Comparison of ENCODE assay signal across 1 cellular context in the genomic region with DNA sequence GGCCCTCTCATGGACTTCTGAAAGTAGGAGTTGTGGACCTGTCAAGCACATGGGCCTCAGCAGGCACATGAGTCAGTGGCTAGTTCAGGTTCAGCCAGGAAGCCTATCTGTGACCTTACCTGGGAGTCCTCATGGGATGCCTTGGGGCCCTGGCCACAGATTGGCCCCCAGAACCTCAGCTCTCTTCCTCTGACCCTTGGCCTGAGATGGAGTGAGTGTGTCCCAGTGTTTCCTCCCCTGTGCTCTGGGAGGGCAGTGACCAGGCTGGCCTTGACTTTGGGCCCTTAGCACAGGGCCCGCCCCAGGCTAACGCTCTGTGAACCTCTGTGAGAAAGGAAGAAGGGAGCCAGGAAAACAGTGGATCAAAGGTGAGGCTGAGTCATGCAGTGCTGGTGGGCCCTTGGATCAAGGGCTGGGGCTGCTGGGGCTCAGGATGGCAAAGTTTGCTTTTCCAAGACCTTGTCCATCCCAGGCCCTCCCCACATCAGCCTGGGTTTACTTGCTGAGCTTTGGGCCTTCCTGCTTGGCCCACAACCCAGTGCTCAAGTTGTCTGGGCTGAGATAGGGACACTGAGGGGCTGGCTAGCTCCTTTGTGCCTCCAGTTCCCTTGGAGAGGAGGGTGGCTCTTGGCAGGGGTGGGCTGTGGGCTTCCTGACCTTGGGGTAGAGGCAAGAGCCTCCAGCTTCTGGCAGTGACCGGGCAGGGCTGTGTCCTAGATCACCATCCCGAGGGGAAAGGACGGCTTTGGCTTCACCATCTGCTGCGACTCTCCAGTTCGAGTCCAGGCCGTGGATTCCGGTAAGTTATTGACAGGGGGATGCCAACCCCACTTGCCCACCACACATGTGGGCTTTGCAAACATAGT.
TF ChIP-seq lines count a peak whose summit lies in the region.

No MANE protein-coding gene starts in this region.

TF ChIP-seq in HepG2, 621 proteins besides CTCF, POLR2A, EP300 and RAD21 (continued from another document and continues in another):
- TF ChIP-seq, protein P1, sequence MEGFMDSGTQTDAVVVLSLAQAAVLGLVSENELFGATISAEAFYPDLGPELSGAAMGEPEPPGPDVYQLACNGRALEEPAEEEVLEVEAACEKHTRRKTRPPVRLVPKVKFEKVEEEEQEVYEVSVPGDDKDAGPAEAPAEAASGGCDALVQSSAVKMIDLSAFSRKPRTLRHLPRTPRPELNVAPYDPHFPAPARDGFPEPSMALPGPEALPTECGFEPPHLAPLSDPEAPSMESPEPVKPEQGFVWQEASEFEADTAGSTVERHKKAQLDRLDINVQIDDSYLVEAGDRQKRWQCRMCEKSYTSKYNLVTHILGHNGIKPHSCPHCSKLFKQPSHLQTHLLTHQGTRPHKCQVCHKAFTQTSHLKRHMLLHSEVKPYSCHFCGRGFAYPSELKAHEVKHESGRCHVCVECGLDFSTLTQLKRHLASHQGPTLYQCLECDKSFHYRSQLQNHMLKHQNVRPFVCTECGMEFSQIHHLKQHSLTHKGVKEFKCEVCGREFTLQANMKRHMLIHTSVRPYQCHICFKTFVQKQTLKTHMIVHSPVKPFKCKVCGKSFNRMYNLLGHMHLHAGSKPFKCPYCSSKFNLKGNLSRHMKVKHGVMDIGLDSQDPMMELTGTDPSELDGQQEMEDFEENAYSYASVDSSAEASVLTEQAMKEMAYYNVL (CRISPR knock-in tag; IDR thresholded peaks at IDR 0.05; ENCODE audit: borderline replicate concordance), result peak; percentile 100
- TF ChIP-seq MAF1 (CRISPR knock-in tag; IDR thresholded peaks at IDR 0.05; ENCODE audit: borderline replicate concordance), result 0 out of 2 replicates have a peak, but pooled peaks have one; percentile 56
- TF ChIP-seq THYN1 (CRISPR knock-in tag; IDR thresholded peaks at IDR 0.05; ENCODE audit: borderline replicate concordance, low read depth), result no peak
- peak; percentile 41; the same call in 1 of the 2 replicates for TF ChIP-seq ZNF335 (CRISPR knock-in tag; IDR thresholded peaks at IDR 0.05)
- no peak for TF ChIP-seq TAF15 (IDR thresholded peaks at IDR 0.05; ENCODE audit: low read depth, low read length, poor library complexity, severe bottlenecking)
- TF ChIP-seq ELF1 (CRISPR knock-in tag; IDR thresholded peaks at IDR 0.05), result peak; percentile 84
- TF ChIP-seq ZNF567 (CRISPR knock-in tag; IDR thresholded peaks at IDR 0.05; ENCODE audit: borderline replicate concordance), result peak; percentile 64
- TF ChIP-seq, protein P2, sequence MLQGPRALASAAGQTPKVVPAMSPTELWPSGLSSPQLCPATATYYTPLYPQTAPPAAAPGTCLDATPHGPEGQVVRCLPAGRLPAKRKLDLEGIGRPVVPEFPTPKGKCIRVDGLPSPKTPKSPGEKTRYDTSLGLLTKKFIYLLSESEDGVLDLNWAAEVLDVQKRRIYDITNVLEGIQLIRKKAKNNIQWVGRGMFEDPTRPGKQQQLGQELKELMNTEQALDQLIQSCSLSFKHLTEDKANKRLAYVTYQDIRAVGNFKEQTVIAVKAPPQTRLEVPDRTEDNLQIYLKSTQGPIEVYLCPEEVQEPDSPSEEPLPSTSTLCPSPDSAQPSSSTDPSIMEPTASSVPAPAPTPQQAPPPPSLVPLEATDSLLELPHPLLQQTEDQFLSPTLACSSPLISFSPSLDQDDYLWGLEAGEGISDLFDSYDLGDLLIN (CRISPR knock-in tag; IDR thresholded peaks at IDR 0.05; ENCODE audit: borderline replicate concordance), result no peak
- peak; percentile 94 for TF ChIP-seq ZNF121 (CRISPR knock-in tag; IDR thresholded peaks at IDR 0.05)
- no peak for TF ChIP-seq TCF12 (IDR thresholded peaks at IDR 0.05)
- TF ChIP-seq TCF12 (CRISPR knock-in tag; IDR thresholded peaks at IDR 0.05), result 0 out of 2 replicates have a peak, but pooled peaks have one; percentile 65
- TF ChIP-seq HHEX (CRISPR knock-in tag; IDR thresholded peaks at IDR 0.05), result peak; percentile 41; the same call in 1 of the 2 replicates
- TF ChIP-seq, protein P3, sequence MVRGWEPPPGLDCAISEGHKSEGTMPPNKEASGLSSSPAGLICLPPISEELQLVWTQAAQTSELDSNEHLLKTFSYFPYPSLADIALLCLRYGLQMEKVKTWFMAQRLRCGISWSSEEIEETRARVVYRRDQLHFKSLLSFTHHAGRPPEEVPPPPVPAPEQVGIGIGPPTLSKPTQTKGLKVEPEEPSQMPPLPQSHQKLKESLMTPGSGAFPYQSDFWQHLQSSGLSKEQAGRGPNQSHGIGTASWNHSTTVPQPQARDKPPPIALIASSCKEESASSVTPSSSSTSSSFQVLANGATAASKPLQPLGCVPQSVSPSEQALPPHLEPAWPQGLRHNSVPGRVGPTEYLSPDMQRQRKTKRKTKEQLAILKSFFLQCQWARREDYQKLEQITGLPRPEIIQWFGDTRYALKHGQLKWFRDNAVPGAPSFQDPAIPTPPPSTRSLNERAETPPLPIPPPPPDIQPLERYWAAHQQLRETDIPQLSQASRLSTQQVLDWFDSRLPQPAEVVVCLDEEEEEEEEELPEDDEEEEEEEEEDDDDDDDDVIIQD (CRISPR knock-in tag; IDR thresholded peaks at IDR 0.05; ENCODE audit: low read depth), result peak; percentile 78; the same call in 1 of the 2 replicates
- no peak for TF ChIP-seq SCMH1 (CRISPR knock-in tag; IDR thresholded peaks at IDR 0.05; ENCODE audit: borderline replicate concordance)
- no peak for TF ChIP-seq CENPX (CRISPR knock-in tag; IDR thresholded peaks at IDR 0.05)
- no peak for TF ChIP-seq PTBP1 (IDR thresholded peaks at IDR 0.05; ENCODE audit: low read depth, low read length, poor library complexity, severe bottlenecking)
- peak; percentile 40 for TF ChIP-seq CBX1 (IDR thresholded peaks at IDR 0.05; ENCODE audit: low read depth)
- TF ChIP-seq ZNF501 (CRISPR knock-in tag; IDR thresholded peaks at IDR 0.05), result peak; percentile 89
- TF ChIP-seq, protein P4, sequence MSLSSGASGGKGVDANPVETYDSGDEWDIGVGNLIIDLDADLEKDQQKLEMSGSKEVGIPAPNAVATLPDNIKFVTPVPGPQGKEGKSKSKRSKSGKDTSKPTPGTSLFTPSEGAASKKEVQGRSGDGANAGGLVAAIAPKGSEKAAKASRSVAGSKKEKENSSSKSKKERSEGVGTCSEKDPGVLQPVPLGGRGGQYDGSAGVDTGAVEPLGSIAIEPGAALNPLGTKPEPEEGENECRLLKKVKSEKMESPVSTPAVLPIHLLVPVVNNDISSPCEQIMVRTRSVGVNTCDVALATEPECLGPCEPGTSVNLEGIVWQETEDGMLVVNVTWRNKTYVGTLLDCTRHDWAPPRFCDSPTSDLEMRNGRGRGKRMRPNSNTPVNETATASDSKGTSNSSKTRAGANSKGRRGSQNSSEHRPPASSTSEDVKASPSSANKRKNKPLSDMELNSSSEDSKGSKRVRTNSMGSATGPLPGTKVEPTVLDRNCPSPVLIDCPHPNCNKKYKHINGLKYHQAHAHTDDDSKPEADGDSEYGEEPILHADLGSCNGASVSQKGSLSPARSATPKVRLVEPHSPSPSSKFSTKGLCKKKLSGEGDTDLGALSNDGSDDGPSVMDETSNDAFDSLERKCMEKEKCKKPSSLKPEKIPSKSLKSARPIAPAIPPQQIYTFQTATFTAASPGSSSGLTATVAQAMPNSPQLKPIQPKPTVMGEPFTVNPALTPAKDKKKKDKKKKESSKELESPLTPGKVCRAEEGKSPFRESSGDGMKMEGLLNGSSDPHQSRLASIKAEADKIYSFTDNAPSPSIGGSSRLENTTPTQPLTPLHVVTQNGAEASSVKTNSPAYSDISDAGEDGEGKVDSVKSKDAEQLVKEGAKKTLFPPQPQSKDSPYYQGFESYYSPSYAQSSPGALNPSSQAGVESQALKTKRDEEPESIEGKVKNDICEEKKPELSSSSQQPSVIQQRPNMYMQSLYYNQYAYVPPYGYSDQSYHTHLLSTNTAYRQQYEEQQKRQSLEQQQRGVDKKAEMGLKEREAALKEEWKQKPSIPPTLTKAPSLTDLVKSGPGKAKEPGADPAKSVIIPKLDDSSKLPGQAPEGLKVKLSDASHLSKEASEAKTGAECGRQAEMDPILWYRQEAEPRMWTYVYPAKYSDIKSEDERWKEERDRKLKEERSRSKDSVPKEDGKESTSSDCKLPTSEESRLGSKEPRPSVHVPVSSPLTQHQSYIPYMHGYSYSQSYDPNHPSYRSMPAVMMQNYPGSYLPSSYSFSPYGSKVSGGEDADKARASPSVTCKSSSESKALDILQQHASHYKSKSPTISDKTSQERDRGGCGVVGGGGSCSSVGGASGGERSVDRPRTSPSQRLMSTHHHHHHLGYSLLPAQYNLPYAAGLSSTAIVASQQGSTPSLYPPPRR (CRISPR knock-in tag; IDR thresholded peaks at IDR 0.05; ENCODE audit: borderline replicate concordance), result peak; percentile 99
- TF ChIP-seq, protein P5, sequence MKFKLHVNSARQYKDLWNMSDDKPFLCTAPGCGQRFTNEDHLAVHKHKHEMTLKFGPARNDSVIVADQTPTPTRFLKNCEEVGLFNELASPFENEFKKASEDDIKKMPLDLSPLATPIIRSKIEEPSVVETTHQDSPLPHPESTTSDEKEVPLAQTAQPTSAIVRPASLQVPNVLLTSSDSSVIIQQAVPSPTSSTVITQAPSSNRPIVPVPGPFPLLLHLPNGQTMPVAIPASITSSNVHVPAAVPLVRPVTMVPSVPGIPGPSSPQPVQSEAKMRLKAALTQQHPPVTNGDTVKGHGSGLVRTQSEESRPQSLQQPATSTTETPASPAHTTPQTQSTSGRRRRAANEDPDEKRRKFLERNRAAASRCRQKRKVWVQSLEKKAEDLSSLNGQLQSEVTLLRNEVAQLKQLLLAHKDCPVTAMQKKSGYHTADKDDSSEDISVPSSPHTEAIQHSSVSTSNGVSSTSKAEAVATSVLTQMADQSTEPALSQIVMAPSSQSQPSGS (CRISPR knock-in tag; IDR thresholded peaks at IDR 0.05), result peak; percentile 91
- TF ChIP-seq TEAD3 (CRISPR knock-in tag; optimal IDR thresholded peaks at IDR 0.05; ENCODE audit: borderline replicate concordance), result peak; percentile 88
- TF ChIP-seq, protein P6, sequence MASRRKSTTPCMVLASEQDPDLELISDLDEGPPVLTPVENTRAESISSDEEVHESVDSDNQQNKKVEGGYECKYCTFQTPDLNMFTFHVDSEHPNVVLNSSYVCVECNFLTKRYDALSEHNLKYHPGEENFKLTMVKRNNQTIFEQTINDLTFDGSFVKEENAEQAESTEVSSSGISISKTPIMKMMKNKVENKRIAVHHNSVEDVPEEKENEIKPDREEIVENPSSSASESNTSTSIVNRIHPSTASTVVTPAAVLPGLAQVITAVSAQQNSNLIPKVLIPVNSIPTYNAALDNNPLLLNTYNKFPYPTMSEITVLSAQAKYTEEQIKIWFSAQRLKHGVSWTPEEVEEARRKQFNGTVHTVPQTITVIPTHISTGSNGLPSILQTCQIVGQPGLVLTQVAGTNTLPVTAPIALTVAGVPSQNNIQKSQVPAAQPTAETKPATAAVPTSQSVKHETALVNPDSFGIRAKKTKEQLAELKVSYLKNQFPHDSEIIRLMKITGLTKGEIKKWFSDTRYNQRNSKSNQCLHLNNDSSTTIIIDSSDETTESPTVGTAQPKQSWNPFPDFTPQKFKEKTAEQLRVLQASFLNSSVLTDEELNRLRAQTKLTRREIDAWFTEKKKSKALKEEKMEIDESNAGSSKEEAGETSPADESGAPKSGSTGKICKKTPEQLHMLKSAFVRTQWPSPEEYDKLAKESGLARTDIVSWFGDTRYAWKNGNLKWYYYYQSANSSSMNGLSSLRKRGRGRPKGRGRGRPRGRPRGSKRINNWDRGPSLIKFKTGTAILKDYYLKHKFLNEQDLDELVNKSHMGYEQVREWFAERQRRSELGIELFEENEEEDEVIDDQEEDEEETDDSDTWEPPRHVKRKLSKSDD (CRISPR knock-in tag; IDR thresholded peaks at IDR 0.05; ENCODE audit: low read depth), result 0 out of 2 replicates have a peak, but pooled peaks have one; percentile 40
- TF ChIP-seq MTA1 (CRISPR knock-in tag; IDR thresholded peaks at IDR 0.05; ENCODE audit: borderline replicate concordance), result peak; percentile 100
- TF ChIP-seq RFXANK (CRISPR knock-in tag; IDR thresholded peaks at IDR 0.05), result no peak
- TF ChIP-seq, protein P7, sequence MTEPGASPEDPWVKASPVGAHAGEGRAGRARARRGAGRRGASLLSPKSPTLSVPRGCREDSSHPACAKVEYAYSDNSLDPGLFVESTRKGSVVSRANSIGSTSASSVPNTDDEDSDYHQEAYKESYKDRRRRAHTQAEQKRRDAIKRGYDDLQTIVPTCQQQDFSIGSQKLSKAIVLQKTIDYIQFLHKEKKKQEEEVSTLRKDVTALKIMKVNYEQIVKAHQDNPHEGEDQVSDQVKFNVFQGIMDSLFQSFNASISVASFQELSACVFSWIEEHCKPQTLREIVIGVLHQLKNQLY (CRISPR knock-in tag; IDR thresholded peaks at IDR 0.05), result peak; percentile 90; the same call in 1 of the 2 replicates
- peak; percentile 61; the same call in 1 of the 2 replicates for TF ChIP-seq KMT2B (CRISPR knock-in tag; IDR thresholded peaks at IDR 0.05)
- TF ChIP-seq ZZZ3 (CRISPR knock-in tag; IDR thresholded peaks at IDR 0.05; ENCODE audit: borderline replicate concordance), result peak; percentile 93
- no peak for TF ChIP-seq SATB2 (CRISPR knock-in tag; IDR thresholded peaks at IDR 0.05)
- TF ChIP-seq NR2C2 (CRISPR knock-in tag; IDR thresholded peaks at IDR 0.05; ENCODE audit: borderline replicate concordance), result peak; percentile 95
- TF ChIP-seq, protein P8, sequence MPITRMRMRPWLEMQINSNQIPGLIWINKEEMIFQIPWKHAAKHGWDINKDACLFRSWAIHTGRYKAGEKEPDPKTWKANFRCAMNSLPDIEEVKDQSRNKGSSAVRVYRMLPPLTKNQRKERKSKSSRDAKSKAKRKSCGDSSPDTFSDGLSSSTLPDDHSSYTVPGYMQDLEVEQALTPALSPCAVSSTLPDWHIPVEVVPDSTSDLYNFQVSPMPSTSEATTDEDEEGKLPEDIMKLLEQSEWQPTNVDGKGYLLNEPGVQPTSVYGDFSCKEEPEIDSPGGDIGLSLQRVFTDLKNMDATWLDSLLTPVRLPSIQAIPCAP (CRISPR knock-in tag; IDR thresholded peaks at IDR 0.05; ENCODE audit: low read depth), result 0 out of 2 replicates have a peak, but pooled peaks have one; percentile 42
- peak; percentile 88; the same call in 1 of the 2 replicates for TF ChIP-seq IRF2 (CRISPR knock-in tag; IDR thresholded peaks at IDR 0.05)
- TF ChIP-seq, protein P9, sequence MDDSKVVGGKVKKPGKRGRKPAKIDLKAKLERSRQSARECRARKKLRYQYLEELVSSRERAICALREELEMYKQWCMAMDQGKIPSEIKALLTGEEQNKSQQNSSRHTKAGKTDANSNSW (CRISPR knock-in tag; IDR thresholded peaks at IDR 0.05; ENCODE audit: borderline replicate concordance), result no peak
- peak; percentile 78 for TF ChIP-seq MYC (CRISPR knock-in tag; IDR thresholded peaks at IDR 0.05; ENCODE audit: borderline replicate concordance)
- TF ChIP-seq, protein P10, sequence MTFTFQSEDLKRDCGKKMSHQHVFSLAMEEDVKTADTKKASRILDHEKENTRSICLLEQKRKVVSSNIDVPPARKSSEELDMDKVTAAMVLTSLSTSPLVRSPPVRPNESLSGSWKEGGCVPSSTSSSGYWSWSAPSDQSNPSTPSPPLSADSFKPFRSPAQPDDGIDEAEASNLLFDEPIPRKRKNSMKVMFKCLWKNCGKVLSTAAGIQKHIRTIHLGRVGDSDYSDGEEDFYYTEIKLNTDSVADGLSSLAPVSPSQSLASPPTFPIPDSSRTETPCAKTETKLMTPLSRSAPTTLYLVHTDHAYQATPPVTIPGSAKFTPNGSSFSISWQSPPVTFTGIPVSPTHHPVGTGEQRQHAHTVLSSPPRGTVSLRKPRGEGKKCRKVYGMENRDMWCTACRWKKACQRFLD (CRISPR knock-in tag; IDR thresholded peaks at IDR 0.05; ENCODE audit: borderline replicate concordance), result peak; percentile 87
- peak; percentile 89 for TF ChIP-seq RFXAP (CRISPR knock-in tag; IDR thresholded peaks at IDR 0.05; ENCODE audit: borderline replicate concordance)
- TF ChIP-seq XBP1 (CRISPR knock-in tag; IDR thresholded peaks at IDR 0.05), result no peak
- TF ChIP-seq MIER3 (CRISPR knock-in tag; IDR thresholded peaks at IDR 0.05; ENCODE audit: borderline replicate concordance), result peak; percentile 84; the same call in 1 of the 2 replicates
- peak; percentile 85 for TF ChIP-seq POLR2G (IDR thresholded peaks at IDR 0.05; ENCODE audit: low read depth, low read length)
- TF ChIP-seq ZNF556 (CRISPR knock-in tag; IDR thresholded peaks at IDR 0.05; ENCODE audit: borderline replicate concordance), result peak; percentile 97; the same call in 1 of the 2 replicates
